8 cellular contexts compared by ENCODE assay signal in the genomic region with DNA sequence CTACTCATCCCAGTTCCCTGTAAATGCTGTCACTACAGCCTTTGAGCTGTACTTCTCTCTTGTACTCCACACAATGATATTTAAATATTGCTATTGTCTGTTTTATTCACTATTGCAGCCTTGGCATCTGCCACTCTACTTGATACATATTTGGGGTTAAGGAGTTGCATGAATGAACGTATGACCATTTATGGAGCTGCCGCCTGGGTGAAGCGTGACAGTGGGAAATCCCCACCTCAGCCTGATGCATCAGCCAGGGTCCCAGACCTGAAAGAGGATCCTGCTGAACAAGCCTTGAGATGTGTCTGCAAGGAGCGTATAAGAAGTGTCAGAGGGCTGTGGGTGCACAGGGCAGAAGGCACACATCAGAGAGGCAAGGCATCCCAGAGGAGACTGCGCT. TPM values are rescaled to one million over a fixed set of nuclear protein-coding genes. Genes with fewer than 3 reads are reported as not detected.
DNase-seq lines count a peak whose midpoint lies in the region; ATAC-seq and TF ChIP-seq lines count a peak whose summit lies in the region.

No MANE protein-coding gene starts in this region.

- H3K36me3 Mint-ChIP-seq in T-helper 1 cell treated with Interleukin-12 subunit alpha and Interleukin-12 subunit beta and Interleukin-4 antibody, amounts not matched to agents 30 μg/mL and 1 μg/mL, for 36 hours (ENCODE audit: low read depth) = peaks cover 4% of the 10 kb centered on the region

- H3K27me3 Mint-ChIP-seq in T-helper 1 cell treated with Interleukin-12 subunit alpha and Interleukin-12 subunit beta and Interleukin-4 antibody, amounts not matched to agents 30 μg/mL and 1 μg/mL, for 36 hours (ENCODE audit: low read depth) = peaks cover 17% of the 10 kb centered on the region

- H3K4me1 ChIP-seq in mucosa of descending colon (ENCODE audit: low read depth) = no peaks in the 10 kb centered on the region
- peaks cover 18% of the 10 kb centered on the region for H3K4me1 ChIP-seq in left ventricle myocardium inferior

- H3K4me3 ChIP-seq in GM12864 (ENCODE audit: low read depth, low read length) (no peak overlapping the region), mucosa of descending colon (no peak overlapping the region), left ventricle myocardium inferior (no peak overlapping the region)

- H3K4me3 Mint-ChIP-seq in T-helper 1 cell treated with Interleukin-12 subunit alpha and Interleukin-12 subunit beta and Interleukin-4 antibody, amounts not matched to agents 30 μg/mL and 1 μg/mL, for 36 hours = peak overlapping the region; percentile 53

- TF ChIP-seq CTCF in GM12864 (IDR thresholded peaks at IDR 0.05; ENCODE audit: low read depth, low read length, missing control alignments) (no peak), mucosa of descending colon (IDR thresholded peaks at IDR 0.05) (no peak), left ventricle myocardium inferior (IDR thresholded peaks at IDR 0.05; ENCODE audit: borderline replicate concordance) (no peak)

- no peaks in the 10 kb centered on the region for H3K36me3 ChIP-seq in mucosa of descending colon (ENCODE audit: low read depth)
- H3K36me3 ChIP-seq in left ventricle myocardium inferior = no peaks in the 10 kb centered on the region

- no peak overlapping the region for H3K27ac ChIP-seq in left ventricle myocardium inferior (replicated peaks)

- H3K27ac Mint-ChIP-seq in T-helper 1 cell treated with Interleukin-12 subunit alpha and Interleukin-12 subunit beta and Interleukin-4 antibody, amounts not matched to agents 30 μg/mL and 1 μg/mL, for 36 hours = peak overlapping the region; percentile 75

- H3K9me3 Mint-ChIP-seq in T-helper 1 cell treated with Interleukin-12 subunit alpha and Interleukin-12 subunit beta and Interleukin-4 antibody, amounts not matched to agents 30 μg/mL and 1 μg/mL, for 36 hours = no peaks in the 10 kb centered on the region

- H3K9me3 ChIP-seq in mucosa of descending colon (no peaks in the 10 kb centered on the region), left ventricle myocardium inferior (replicated peaks) (no peaks in the 10 kb centered on the region)

- intact Hi-C loops in mucosa of descending colon (cut with DNase I, micrococcal nuclease) (no loop called here), cardiac septum (cut with DNase I) (no loop called here), left ventricle myocardium inferior (cut with micrococcal nuclease) (no loop called here)

- ATAC-seq in GM21737 (IDR thresholded peaks at IDR 0.05; ENCODE audit: unreplicated experiment) (peak; percentile 92), mucosa of descending colon (peak; percentile 54)

- no peaks in the 10 kb centered on the region for H3K27me3 ChIP-seq in left ventricle myocardium inferior (ENCODE audit: low read depth)

- DNase-seq in GM12864 (ENCODE audit: low read depth) (peak; percentile 51), mucosa of descending colon (no peak), cardiac septum (ENCODE audit: low spot score) (no peak), AG20443 (ENCODE audit: low spot score) (no peak), COLO668 (lab: John Stamatoyannopoulos, UW; ENCODE audit: unreplicated experiment) (no peak), left ventricle myocardium inferior (no peak)

- H3K4me1 Mint-ChIP-seq in T-helper 1 cell treated with Interleukin-12 subunit alpha and Interleukin-12 subunit beta and Interleukin-4 antibody, amounts not matched to agents 30 μg/mL and 1 μg/mL, for 36 hours (ENCODE audit: low read depth) = peaks cover 21% of the 10 kb centered on the region

RNA-seq across cellular contexts. Expression of a gene that starts 39.1 kb away (rescaled TPM):
- 10 to 100 TPM; 61.6 to 86.7 (median 75.3) TPM for total RNA-seq in mucosa of descending colon
- 94.9 TPM for total RNA-seq in cardiac septum
- total RNA-seq in left ventricle myocardium inferior = 111 TPM

RNA-seq across cellular contexts. Expression of a gene that starts 43.1 kb away (rescaled TPM):
- total RNA-seq in mucosa of descending colon (100 to 1,000 TPM; 106 to 121 (median 107) TPM), cardiac septum (239 TPM), left ventricle myocardium inferior (288 TPM)
